In the genomic region with DNA sequence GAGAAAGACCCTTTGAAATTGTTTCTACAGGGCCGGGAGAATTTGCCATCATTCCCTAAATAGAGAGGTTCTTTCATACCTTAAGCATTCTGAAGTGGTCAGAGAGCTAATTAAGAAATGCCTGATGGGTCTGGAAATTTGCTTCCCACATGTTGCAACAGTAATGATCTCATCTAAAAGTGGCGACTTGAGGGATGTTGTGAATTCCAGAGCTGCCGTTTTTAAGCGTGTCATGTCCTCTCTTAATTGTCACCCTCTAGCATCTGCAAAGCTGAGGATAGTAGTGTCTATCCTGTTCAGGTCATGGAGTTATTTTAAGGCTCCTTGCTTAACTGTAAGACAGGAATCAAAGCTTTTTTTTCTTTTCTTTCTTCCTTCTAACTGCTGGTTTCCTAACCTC, we compare ENCODE assay signal across 19 cellular contexts.
DNase-seq lines count a peak whose midpoint lies in the region; ATAC-seq and TF ChIP-seq lines count a peak whose summit lies in the region.
"Had no signal": no experiment of that assay in that cellular context is flagged by ENCODE, and none has a peak within 500 bp of the region (broad histone marks: within the 10 kb centered on the region; RNA-seq: fewer than 3 reads in every experiment).

No MANE protein-coding gene starts in this region.

- no peaks in the 10 kb centered on the region for H3K9me3 ChIP-seq in mammary epithelial cell (replicated peaks; ENCODE audit: insufficient read depth, low read length)
- H3K9me3 ChIP-seq: sigmoid colon had no signal

- H3K27ac ChIP-seq in ACC112 (ENCODE audit: low read depth, low read length) (peak overlapping the region; percentile 41; the same call in 1 of the 2 replicates), mammary epithelial cell (ENCODE audit: insufficient read depth, low read depth, low read length) (no peak overlapping the region)
- H3K27ac ChIP-seq: SK-N-MC, VCaP had no signal

- H3K79me2 ChIP-seq in ACC112 (ENCODE audit: control insufficient read depth, insufficient read depth, low read length, unreplicated experiment) (no peaks in the 10 kb centered on the region), mammary epithelial cell (ENCODE audit: insufficient read depth, low read length) (no peaks in the 10 kb centered on the region)

- H3K9me3 Mint-ChIP-seq in activated naive CD8-positive, alpha-beta T cell treated with anti-CD3 and anti-CD28 coated beads for 36 hours = no peaks in the 10 kb centered on the region
- H3K9me3 Mint-ChIP-seq: stimulated activated naive CD8-positive, alpha-beta T cell treated with anti-CD3 and anti-CD28 coated beads, Interleukin-15, Interleukin-2, amounts not matched to agents 100 ng/mL and 50 ng/mL, for 24 hours had no signal

- no peaks in the 10 kb centered on the region for H4K20me1 ChIP-seq in mammary epithelial cell (ENCODE audit: insufficient read depth, low read length)

- dilution Hi-C loops in mammary epithelial cell (cut with HindIII; ENCODE audit: low sequenced_read_pairs) = loop anchor here (5.0 kb wide), 1 partner anchor 37 kb away; no protein-coding TSS in a partner anchor

- in situ Hi-C loops in mammary epithelial cell (cut with MboI; ENCODE audit: low sequenced_read_pairs in 2 of 2) = no loop called here

- H3K36me3 ChIP-seq in ACC112 (ENCODE audit: insufficient read depth, low read length) = no peaks in the 10 kb centered on the region
- no peaks in the 10 kb centered on the region for H3K36me3 ChIP-seq in mammary epithelial cell (ENCODE audit: insufficient read depth, low read length)
- H3K36me3 ChIP-seq: sigmoid colon had no signal

- DNase-seq in HCEC 1CT (peak; percentile 53), mammary epithelial cell (peak; percentile 9), kidney tubule cell (ENCODE audit: low spot score) (peak; percentile 33), AML-193 (lab: John Stamatoyannopoulos, UW) (no peak)
- DNase-seq in stimulated activated CD4-positive, alpha-beta T cell treated with anti-CD3 and anti-CD28 coated beads, Interleukin-4, amount 100 ng/mL, for 24 hours = no peak
- DNase-seq in activated naive CD8-positive, alpha-beta T cell treated with anti-CD3 and anti-CD28 coated beads for 36 hours = no peak
- DNase-seq: activated CD8-positive, alpha-beta memory T cell treated with anti-CD3 and anti-CD28 coated beads for 24 hours; activated effector memory CD4-positive, alpha-beta T cell treated with Interleukin-2 at 50 U/mL for 16 hours; DMS 273 treated with DMSO at 0.1 percent for 48 hours; hippocampal formation; naive thymus-derived CD8-positive, alpha-beta T cell; sigmoid colon had no signal

- peaks cover 46% of the 10 kb centered on the region for H3K4me1 ChIP-seq in ACC112 (ENCODE audit: control insufficient read depth, insufficient read depth, low read length, unreplicated experiment)
- H3K4me1 ChIP-seq in mammary epithelial cell (ENCODE audit: insufficient read depth, low read length) = no peaks in the 10 kb centered on the region

- no TSS peak for BruUV-seq in mammary epithelial cell (replicated peaks; lab: Mats Ljungman, UMichigan)

- H3K4me3 ChIP-seq in ACC112 (ENCODE audit: low read depth, low read length) (no peak overlapping the region), mammary epithelial cell (replicated peaks in 1 of 3; ENCODE audit: insufficient read depth in 1 of 3, low read depth in 2 of 3, low read length in 3 of 3) (no peak overlapping the region)
- H3K4me3 ChIP-seq: sigmoid colon, SK-N-MC had no signal

- intact Hi-C loops in mammary epithelial cell (cut with micrococcal nuclease) = no loop called here

- CTCF ChIA-PET in mammary epithelial cell (lab: Charles Lee; ENCODE audit: low non-redundant PET) = no interaction called here

- no peaks in the 10 kb centered on the region for H3K27me3 Mint-ChIP-seq in activated naive CD8-positive, alpha-beta T cell treated with anti-CD3 and anti-CD28 coated beads for 36 hours
- H3K27me3 Mint-ChIP-seq: stimulated activated naive CD8-positive, alpha-beta T cell treated with anti-CD3 and anti-CD28 coated beads, Interleukin-15, Interleukin-2, amounts not matched to agents 100 ng/mL and 50 ng/mL, for 24 hours had no signal

- no peaks in the 10 kb centered on the region for H3K36me3 Mint-ChIP-seq in activated naive CD8-positive, alpha-beta T cell treated with anti-CD3 and anti-CD28 coated beads for 36 hours
- H3K36me3 Mint-ChIP-seq: brain; naive thymus-derived CD8-positive, alpha-beta T cell had no signal

- ATAC-seq in HG03378 (IDR thresholded peaks at IDR 0.05; ENCODE audit: unreplicated experiment) = no peak
- ATAC-seq: left lobe of liver; naive thymus-derived CD8-positive, alpha-beta T cell had no signal

- H3K9ac ChIP-seq in mammary epithelial cell (ENCODE audit: insufficient read depth, low read length) = no peak overlapping the region

- H3K4me3 Mint-ChIP-seq in activated naive CD8-positive, alpha-beta T cell treated with anti-CD3 and anti-CD28 coated beads for 36 hours = no peak overlapping the region
- H3K4me3 Mint-ChIP-seq: brain; naive thymus-derived CD8-positive, alpha-beta T cell; stimulated activated naive CD8-positive, alpha-beta T cell treated with anti-CD3 and anti-CD28 coated beads, Interleukin-15, Interleukin-2, amounts not matched to agents 100 ng/mL and 50 ng/mL, for 24 hours had no signal

- H3K27me3 ChIP-seq in ACC112 (ENCODE audit: insufficient read depth, low read length) = no peaks in the 10 kb centered on the region
- H3K27me3 ChIP-seq in mammary epithelial cell (ENCODE audit: insufficient read depth, low read length) = peaks cover 5% of the 10 kb centered on the region
- H3K27me3 ChIP-seq: sigmoid colon had no signal

- H3K4me1 Mint-ChIP-seq in activated naive CD8-positive, alpha-beta T cell treated with anti-CD3 and anti-CD28 coated beads for 36 hours = peaks cover 15% of the 10 kb centered on the region

- no peak overlapping the region for H3K27ac Mint-ChIP-seq in activated naive CD8-positive, alpha-beta T cell treated with anti-CD3 and anti-CD28 coated beads for 36 hours
- H3K27ac Mint-ChIP-seq: brain; stimulated activated naive CD8-positive, alpha-beta T cell treated with anti-CD3 and anti-CD28 coated beads, Interleukin-15, Interleukin-2, amounts not matched to agents 100 ng/mL and 50 ng/mL, for 24 hours had no signal

- WGBS in mammary epithelial cell (ENCODE audit: low coverage, missing lambda C conversion rate) = 2% methylated on average over 4 of the region's 4 CpGs

- H3K4me2 ChIP-seq in mammary epithelial cell (ENCODE audit: insufficient read depth, low read depth, low read length) = no peak overlapping the region

- H2AFZ ChIP-seq in ACC112 (ENCODE audit: low read length, unreplicated experiment) = peak overlapping the region; percentile 3
- no peak overlapping the region for H2AFZ ChIP-seq in mammary epithelial cell (ENCODE audit: low read depth, low read length)

- TF ChIP-seq CTCF in mammary epithelial cell (conservative IDR thresholded peaks at IDR 0.05 in 1 of 2, IDR thresholded peaks at IDR 0.05 in 1 of 2; ENCODE audit: extremely low read depth in 1 of 2, insufficient read depth in 1 of 2, low read depth in 1 of 2, low read length in 2 of 2) = no peak

Comparison
In these comparisons a context has a peak if more than half of its experiments do, and no peak if none do; other contexts are left out.
1. DNase-seq: peak in HCEC 1CT (single experiment), mammary epithelial cell (single experiment) and kidney tubule cell (single experiment); none in stimulated activated CD4-positive, alpha-beta T cell treated with anti-CD3 and anti-CD28 coated beads, Interleukin-4, amount 100 ng/mL, for 24 hours (single experiment), AML-193 (0 of 2) and activated naive CD8-positive, alpha-beta T cell treated with anti-CD3 and anti-CD28 coated beads for 36 hours (single experiment).